ENCODE assay signal across 14 cellular contexts in genomic region chr19:43570174-43570791, GRCh38. TPM values are rescaled to one million over a fixed set of nuclear protein-coding genes. Genes with fewer than 3 reads are reported as not detected.
A peak's percentile ranks its signal among the peaks of the same experiment; 100 is the strongest.
DNase-seq lines count a peak whose midpoint lies in the region; ATAC-seq and TF ChIP-seq lines count a peak whose summit lies in the region.
"Had no signal": no experiment of that assay in that cellular context is flagged by ENCODE, and none has a peak within 500 bp of the region (broad histone marks: within the 10 kb centered on the region; RNA-seq: fewer than 3 reads in every experiment).

No MANE protein-coding gene starts in this region.

- no peaks in the 10 kb centered on the region for H3K9me3 ChIP-seq in CD4-positive, CD25-positive, alpha-beta regulatory T cell (ENCODE audit: control insufficient read depth in 2 of 2, low read length in 2 of 2)
- H3K9me3 ChIP-seq in HEK293 (ENCODE audit: control insufficient read depth, insufficient read depth, low read depth, low read length) = no peaks in the 10 kb centered on the region; the same call in 1 of the 2 replicates
- H3K9me3 ChIP-seq: pancreas had no signal

- H3K27ac Mint-ChIP-seq in CD4-positive, CD25-positive, alpha-beta regulatory T cell = peak overlapping the region; percentile 81 to 90 (median 87)
- peak overlapping the region; percentile 80 for H3K27ac Mint-ChIP-seq in glutamatergic neuron (ENCODE audit: unreplicated experiment)
- H3K27ac Mint-ChIP-seq: activated T-helper 2 cell treated with anti-CD3 and anti-CD28 coated beads, Interferon-gamma antibody, Interleukin-2, Interleukin-4, amounts not matched to agents 10 μg/mL and 5 μg/mL and 100 μg/mL, durations not matched to agents 14 hours and 24 hours and 36 hours had no signal

- peaks cover 21% of the 10 kb centered on the region for H3K36me3 Mint-ChIP-seq in CD4-positive, CD25-positive, alpha-beta regulatory T cell
- H3K36me3 Mint-ChIP-seq in glutamatergic neuron (ENCODE audit: unreplicated experiment) = no peaks in the 10 kb centered on the region

- no peak overlapping the region for H3K4me3 ChIP-seq in CD4-positive, CD25-positive, alpha-beta regulatory T cell (ENCODE audit: low read depth, low read length)
- H3K4me3 ChIP-seq in HEK293 (ENCODE audit: low read depth, low read length) (no peak overlapping the region), H7 (ENCODE audit: insufficient read depth, low read depth, low read length) (no peak overlapping the region)
- H3K4me3 ChIP-seq: pancreas had no signal

- H3K27me3 Mint-ChIP-seq in CD4-positive, CD25-positive, alpha-beta regulatory T cell = peaks cover 2% of the 10 kb centered on the region
- H3K27me3 Mint-ChIP-seq in glutamatergic neuron (ENCODE audit: unreplicated experiment) = peaks cover 8% of the 10 kb centered on the region
- H3K27me3 Mint-ChIP-seq: stimulated activated naive CD8-positive, alpha-beta T cell treated with anti-CD3 and anti-CD28 coated beads, Interleukin-15, Interleukin-2, amounts not matched to agents 100 ng/mL and 50 ng/mL, for 24 hours had no signal

- CTCF ChIA-PET in HEK293 (lab: Yijun Ruan, JAX) = interaction anchor here (0.6 to 12.5 kb wide), 5 partner anchors 8 to 197 kb away, joined by 3 to 167 read pairs (median 4); no protein-coding TSS in a partner anchor

- peaks cover 13 to 44% (median 28%) of the 10 kb centered on the region in 4 donors for H3K4me1 Mint-ChIP-seq in CD4-positive, CD25-positive, alpha-beta regulatory T cell
- peaks cover 18% of the 10 kb centered on the region for H3K4me1 Mint-ChIP-seq in glutamatergic neuron (ENCODE audit: low read depth, unreplicated experiment)

- peaks cover 0 to 2% (median 0%) of the 10 kb centered on the region in 7 donors for H3K9me3 Mint-ChIP-seq in CD4-positive, CD25-positive, alpha-beta regulatory T cell
- H3K9me3 Mint-ChIP-seq in glutamatergic neuron (ENCODE audit: unreplicated experiment) = peaks cover 7% of the 10 kb centered on the region
- H3K9me3 Mint-ChIP-seq: activated T-helper 2 cell treated with anti-CD3 and anti-CD28 coated beads, Interferon-gamma antibody, Interleukin-2, Interleukin-4, amounts not matched to agents 10 μg/mL and 5 μg/mL and 100 μg/mL, durations not matched to agents 14 hours and 24 hours and 36 hours; stimulated activated naive CD8-positive, alpha-beta T cell treated with anti-CD3 and anti-CD28 coated beads, Interleukin-15, Interleukin-2, amounts not matched to agents 100 ng/mL and 50 ng/mL, for 24 hours had no signal

- peak overlapping the region in 1 of 4 donors; percentile 56 for H3K4me3 Mint-ChIP-seq in CD4-positive, CD25-positive, alpha-beta regulatory T cell
- H3K4me3 Mint-ChIP-seq in glutamatergic neuron (ENCODE audit: unreplicated experiment) = peak overlapping the region; percentile 3
- H3K4me3 Mint-ChIP-seq: stimulated activated naive CD8-positive, alpha-beta T cell treated with anti-CD3 and anti-CD28 coated beads, Interleukin-15, Interleukin-2, amounts not matched to agents 100 ng/mL and 50 ng/mL, for 24 hours had no signal

- TF ChIP-seq CTCF in HEK293 (tag by site-specific recombination; IDR thresholded peaks at IDR 0.05) (no peak), glutamatergic neuron (IDR thresholded peaks at IDR 0.05; ENCODE audit: partially characterized antibody, unreplicated experiment) (no peak)

- H3K27me3 ChIP-seq in CD4-positive, CD25-positive, alpha-beta regulatory T cell (ENCODE audit: control insufficient read depth, insufficient read depth, low read length) = no peaks in the 10 kb centered on the region
- H3K27me3 ChIP-seq in H7 (ENCODE audit: control insufficient read depth, insufficient read depth, low read length) = no peaks in the 10 kb centered on the region
- H3K27me3 ChIP-seq: pancreas had no signal

- H3K4me1 ChIP-seq in CD4-positive, CD25-positive, alpha-beta regulatory T cell (ENCODE audit: control insufficient read depth, insufficient read depth, low read length, poor library complexity, severe bottlenecking) = peaks cover 15% of the 10 kb centered on the region
- peaks cover 37% of the 10 kb centered on the region for H3K4me1 ChIP-seq in HEK293 (ENCODE audit: control insufficient read depth, insufficient read depth, low read length)

- ATAC-seq in CD4-positive, CD25-positive, alpha-beta regulatory T cell (ENCODE audit: low read depth in 2 of 2) = no peak
- ATAC-seq in HG03045 (IDR thresholded peaks at IDR 0.05; ENCODE audit: unreplicated experiment) = no peak
- ATAC-seq: left colon had no signal

- POLR2A ChIA-PET in HEK293 (lab: Yijun Ruan, JAX) = interaction anchor here (1.4 to 2.4 kb wide), 3 partner anchors 15 to 98 kb away, joined by 4 to 17 read pairs (median 6); partner anchors contain the start of genes IRGQ and ZNF576

- H3K27ac ChIP-seq in CD4-positive, CD25-positive, alpha-beta regulatory T cell (ENCODE audit: insufficient read depth, low read length, poor library complexity, severe bottlenecking) = no peak overlapping the region
- H3K27ac ChIP-seq in HEK293 (ENCODE audit: extremely low read depth, low read depth, low read length) = no peak overlapping the region
- H3K27ac ChIP-seq: pancreas had no signal

- no peak for DNase-seq in CD4-positive, CD25-positive, alpha-beta regulatory T cell
- DNase-seq in NCI-H748 treated with DMSO at 0.1 percent for 48 hours (lab: John Stamatoyannopoulos, UW) (peak; percentile 66), glutamatergic neuron (no peak), SW480 (ENCODE audit: low spot score) (no peak), SKM-1 (lab: John Stamatoyannopoulos, UW; ENCODE audit: unreplicated experiment) (no peak), H7 (no peak)
- DNase-seq: cerebellar nuclear complex, IMR-90, left colon, pancreas had no signal

- peaks cover 4% of the 10 kb centered on the region for H3K36me3 ChIP-seq in CD4-positive, CD25-positive, alpha-beta regulatory T cell (ENCODE audit: control insufficient read depth, insufficient read depth, low read length)
- H3K36me3 ChIP-seq in HEK293 (ENCODE audit: control insufficient read depth in 2 of 2, insufficient read depth in 1 of 2, low read length in 2 of 2) (peaks cover 25 to 74% of the 10 kb centered on the region in 2 experiments), H7 (replicated peaks; ENCODE audit: control insufficient read depth, insufficient read depth, low read length) (peaks cover 1% of the 10 kb centered on the region)
- H3K36me3 ChIP-seq: pancreas had no signal

TF ChIP-seq in HEK293, 187 proteins besides CTCF, POLR2A, EP300 and RAD21:
- peak; percentile 100 for TF ChIP-seq ZNF121 (tag by site-specific recombination; IDR thresholded peaks at IDR 0.05)
- 0 out of 2 replicates have a peak, but pooled peaks have one; percentile 0 for TF ChIP-seq PRDM1 (tag by site-specific recombination; IDR thresholded peaks at IDR 0.05)
- TF ChIP-seq ZSCAN5A (tag by site-specific recombination; IDR thresholded peaks at IDR 0.05) = 0 out of 2 replicates have a peak, but pooled peaks have one; percentile 31
- no peak for TF ChIP-seq REPIN1 (tag by site-specific recombination; IDR thresholded peaks at IDR 0.05; ENCODE audit: low read depth)
- TF ChIP-seq ZNF488 (tag by site-specific recombination; IDR thresholded peaks at IDR 0.05) = no peak
- TF ChIP-seq SP7 (tag by site-specific recombination; IDR thresholded peaks at IDR 0.05) = 0 out of 2 replicates have a peak, but pooled peaks have one; percentile 7
TF ChIP-seq in HEK293: peak in this region for 4.

RNA-seq across cellular contexts. Expression of gene XRCC1, which starts 5.0 kb away (rescaled TPM):
- 35.4 TPM for total RNA-seq in CD4-positive, CD25-positive, alpha-beta regulatory T cell
- 10 to 100 TPM; 19.8 to 26.9 (median 24.3) TPM for polyA plus RNA-seq in CD4-positive, CD25-positive, alpha-beta regulatory T cell
- total RNA-seq in glutamatergic neuron (ENCODE audit: unreplicated experiment) = 39.5 TPM
- 44.9 and 58.8 TPM in 2 replicates for total RNA-seq in H7 (2014; rRNA removed; shearing (Covaris generic))

RNA-seq across cellular contexts. Expression of gene PINLYP, which starts 5.3 kb away (rescaled TPM):
- total RNA-seq in CD4-positive, CD25-positive, alpha-beta regulatory T cell = not detected
- polyA plus RNA-seq in CD4-positive, CD25-positive, alpha-beta regulatory T cell = 1 to 10 TPM in 1 of 4 donors, under 1 TPM in 3; 0.42 to 1.3 (median 0.65) TPM
- 0.96 TPM for total RNA-seq in glutamatergic neuron (ENCODE audit: unreplicated experiment)
- 4.9 and 6.2 TPM in 2 replicates for total RNA-seq in H7 (2014; rRNA removed; shearing (Covaris generic))

RNA-seq across cellular contexts. Expression of gene IRGQ, which starts 25.7 kb away (rescaled TPM):
- total RNA-seq in CD4-positive, CD25-positive, alpha-beta regulatory T cell = 40.9 TPM
- polyA plus RNA-seq in CD4-positive, CD25-positive, alpha-beta regulatory T cell = 1 to 10 TPM in 3 of 4 donors, under 1 TPM in 1; 0.54 to 3.0 (median 1.5) TPM
- total RNA-seq in glutamatergic neuron (ENCODE audit: unreplicated experiment) = 184 TPM
- total RNA-seq in H7 (2014; rRNA removed; shearing (Covaris generic)) = 11.2 and 16.5 TPM in 2 replicates

RNA-seq across cellular contexts. Expression of gene ZNF576, which starts 26.1 kb away (rescaled TPM):
- total RNA-seq in CD4-positive, CD25-positive, alpha-beta regulatory T cell = 8.7 TPM
- polyA plus RNA-seq in CD4-positive, CD25-positive, alpha-beta regulatory T cell = 10 to 100 TPM in 2 of 4 donors, 1 to 10 TPM in 2; 5.5 to 11.0 (median 9.9) TPM
- total RNA-seq in glutamatergic neuron (ENCODE audit: unreplicated experiment) = 15.0 TPM
- total RNA-seq in H7 (2014; rRNA removed; shearing (Covaris generic)) = 12.3 and 18.6 TPM in 2 replicates

RNA-seq across cellular contexts. Expression of gene ZNF575, which starts 37.3 kb away (rescaled TPM):
- 3.3 TPM for total RNA-seq in CD4-positive, CD25-positive, alpha-beta regulatory T cell
- polyA plus RNA-seq in CD4-positive, CD25-positive, alpha-beta regulatory T cell = 1 to 10 TPM in 3 of 4 donors, under 1 TPM in 1; 0.83 to 1.6 (median 1.3) TPM
- 2.0 TPM for total RNA-seq in glutamatergic neuron (ENCODE audit: unreplicated experiment)
- total RNA-seq in H7 (2014; rRNA removed; shearing (Covaris generic)) = not detected in 2 replicates
- total RNA-seq: IMR-90 had no signal
